In the genomic region with DNA sequence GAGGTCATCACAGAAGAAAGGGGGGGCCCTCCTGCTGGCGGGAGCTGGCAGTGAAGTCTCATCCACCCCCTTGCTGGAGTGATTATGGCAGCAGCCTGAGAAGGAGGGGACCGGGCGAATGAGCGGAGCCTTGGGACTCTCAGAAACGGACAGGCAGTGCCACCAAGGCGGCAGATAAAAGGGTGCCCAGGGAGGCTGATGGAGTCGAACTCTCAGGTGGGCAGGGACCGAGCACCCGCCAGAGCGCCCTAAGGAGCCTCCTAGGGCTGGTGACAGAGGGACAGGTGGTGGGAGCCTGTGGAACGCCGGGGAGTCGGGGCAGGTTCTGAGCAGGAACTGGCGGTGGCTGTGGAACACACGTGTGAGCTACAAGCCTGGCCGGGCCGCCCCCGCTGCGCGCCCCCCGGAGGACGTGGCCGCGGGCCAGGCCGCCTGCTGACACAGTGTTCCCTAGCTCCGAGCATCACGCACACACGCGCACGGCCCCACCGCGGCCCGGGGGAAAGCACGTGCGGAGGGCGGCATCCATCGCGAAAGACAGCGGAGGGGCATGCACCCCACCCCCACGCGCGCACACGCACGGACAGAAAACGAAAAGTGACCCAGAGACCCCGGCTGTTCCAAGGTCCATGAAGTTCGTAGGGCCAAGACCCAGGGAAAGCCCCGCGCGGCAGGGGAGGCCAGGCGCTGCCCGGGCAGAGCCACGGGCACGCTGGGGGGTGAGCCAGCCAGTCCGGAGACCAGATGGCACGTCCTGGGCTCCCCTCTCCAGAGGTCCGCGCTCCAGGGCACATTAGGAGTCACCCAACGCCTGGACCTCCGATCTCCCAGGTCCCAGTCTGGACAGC, we compare ENCODE assay signal across 8 cellular contexts. TPM values are rescaled to one million over a fixed set of nuclear protein-coding genes. Genes with fewer than 3 reads are reported as not detected.
DNase-seq lines count a peak whose midpoint lies in the region; ATAC-seq and TF ChIP-seq lines count a peak whose summit lies in the region.

No MANE protein-coding gene starts in this region.

- peak; percentile 11 for DNase-seq in GF-D8 (lab: John Stamatoyannopoulos, UW)
- DNase-seq in activated CD4-positive, alpha-beta T cell treated with anti-CD3 and anti-CD28 coated beads for 48 hours: peak; percentile 66
- peak; percentile 26 for DNase-seq in endothelial cell (ENCODE audit: low spot score)
- DNase-seq in stimulated activated naive CD8-positive, alpha-beta T cell treated with anti-CD3 and anti-CD28 coated beads, Interleukin-15, Interleukin-2, amounts not matched to agents 100 U/mL and 50 U/mL, for 24 hours: peak; percentile 76
- DNase-seq in middle frontal gyrus (ENCODE audit: extremely low spot score, low spot score): no peak

- peak overlapping the region; percentile 83 for H3K4me2 ChIP-seq in KMS-11

- peaks cover 28% of the 10 kb centered on the region for H3K36me3 Mint-ChIP-seq in endothelial cell (ENCODE audit: low read depth, unreplicated experiment)

- H3K4me1 Mint-ChIP-seq in endothelial cell (ENCODE audit: unreplicated experiment): peaks cover 42% of the 10 kb centered on the region

- H3K79me2 ChIP-seq in KMS-11 (ENCODE audit: insufficient read depth, low read depth): no peaks in the 10 kb centered on the region

- H3K27me3 ChIP-seq in KMS-11 (ENCODE audit: insufficient read depth, low read depth) (no peaks in the 10 kb centered on the region), muscle layer of colon (ENCODE audit: control insufficient read depth in 1 of 2, insufficient read depth in 2 of 2, low read length in 2 of 2) (peaks cover 0 to 22% of the 10 kb centered on the region in 2 donors)

- H3K27ac ChIP-seq in KMS-11 (peak overlapping the region; percentile 93), muscle layer of colon (ENCODE audit: low read depth, low read length) (no peak overlapping the region)

- H3K4me3 ChIP-seq in KMS-11 (IDR thresholded peaks at IDR 0.05; ENCODE audit: insufficient read depth, low read depth, low read length): peak overlapping the region; percentile 62
- peak overlapping the region; percentile 55 to 63 for H3K4me3 ChIP-seq in muscle layer of colon (ENCODE audit: low read depth in 1 of 2, low read length in 2 of 2)

- H3K9me3 Mint-ChIP-seq in endothelial cell (ENCODE audit: unreplicated experiment): no peaks in the 10 kb centered on the region

- peaks cover 24% of the 10 kb centered on the region for H3K27me3 Mint-ChIP-seq in endothelial cell (ENCODE audit: unreplicated experiment)

- H2AFZ ChIP-seq in KMS-11 (ENCODE audit: low read depth): peak overlapping the region; percentile 19

- no peaks in the 10 kb centered on the region for H3K9me3 ChIP-seq in muscle layer of colon (ENCODE audit: low read length)

- H3K4me3 Mint-ChIP-seq in endothelial cell (ENCODE audit: unreplicated experiment): peak overlapping the region; percentile 88

- TF ChIP-seq CTCF in KMS-11 (conservative IDR thresholded peaks at IDR 0.05; ENCODE audit: low read depth, low read length) (0 out of 2 replicates have a peak, but pooled peaks have one; percentile 9), endothelial cell (IDR thresholded peaks at IDR 0.05; ENCODE audit: unreplicated experiment) (no peak)

- H4K20me1 ChIP-seq in KMS-11 (ENCODE audit: insufficient read depth): no peaks in the 10 kb centered on the region

- H3K36me3 ChIP-seq in KMS-11 (ENCODE audit: insufficient read depth) (no peaks in the 10 kb centered on the region), muscle layer of colon (ENCODE audit: insufficient read depth, low read length) (peaks cover 7% of the 10 kb centered on the region)

- H3K27ac Mint-ChIP-seq in endothelial cell (ENCODE audit: unreplicated experiment): no peak overlapping the region

- peak; percentile 39 for ATAC-seq in GM21737 (IDR thresholded peaks at IDR 0.05; ENCODE audit: unreplicated experiment)
- ATAC-seq in stimulated activated naive CD8-positive, alpha-beta T cell treated with anti-CD3 and anti-CD28 coated beads, Interleukin-15, Interleukin-2, amounts not matched to agents 100 U/mL and 50 U/mL, for 24 hours: peak; percentile 62

- H3K4me1 ChIP-seq in KMS-11 (ENCODE audit: low read depth, poor library complexity, severe bottlenecking) (peaks cover 50% of the 10 kb centered on the region), muscle layer of colon (ENCODE audit: insufficient read depth, low read length) (peaks cover 23% of the 10 kb centered on the region)

- H3K9ac ChIP-seq in KMS-11 (peak overlapping the region; percentile 99), muscle layer of colon (ENCODE audit: low read length) (no peak overlapping the region)

RNA-seq across cellular contexts. Expression of a gene that starts 1.0 kb away (rescaled TPM):
- 25.3 TPM for total RNA-seq in endothelial cell (ENCODE audit: unreplicated experiment)

RNA-seq across cellular contexts. Expression of a gene that starts 38.8 kb away (rescaled TPM):
- 239 TPM for total RNA-seq in endothelial cell (ENCODE audit: unreplicated experiment)

RNA-seq across cellular contexts. Expression of a gene that starts 38.9 kb away (rescaled TPM):
- 53.1 TPM for total RNA-seq in endothelial cell (ENCODE audit: unreplicated experiment)

RNA-seq across cellular contexts. Expression of a gene that starts 53.1 kb away (rescaled TPM):
- total RNA-seq in endothelial cell (ENCODE audit: unreplicated experiment): 1.2 TPM
